8 cellular contexts compared by ENCODE assay signal in genomic region chr4:15882675-15883086, GRCh38. TPM values are rescaled to one million over a fixed set of nuclear protein-coding genes. Genes with fewer than 3 reads are reported as not detected.
DNase-seq lines count a peak whose midpoint lies in the region; ATAC-seq, FAIRE-seq and TF ChIP-seq lines count a peak whose summit lies in the region.

No MANE protein-coding gene starts in this region.

- peaks cover 6% of the 10 kb centered on the region for H3K9me3 Mint-ChIP-seq in activated T-helper 2 cell treated with anti-CD3 and anti-CD28 coated beads, Interferon-gamma antibody, Interleukin-2, Interleukin-4, amounts not matched to agents 10 μg/mL and 5 μg/mL and 100 μg/mL, durations not matched to agents 14 hours and 24 hours and 36 hours

- H3K9me3 ChIP-seq in pancreas = no peaks in the 10 kb centered on the region

- no peak overlapping the region for H3K27ac ChIP-seq in pancreas

- H3K36me3 Mint-ChIP-seq in activated T-helper 2 cell treated with anti-CD3 and anti-CD28 coated beads, Interferon-gamma antibody, Interleukin-2, Interleukin-4, amounts not matched to agents 10 μg/mL and 5 μg/mL and 100 μg/mL, durations not matched to agents 14 hours and 24 hours and 36 hours (ENCODE audit: low read depth) = no peaks in the 10 kb centered on the region

- DNase-seq in GF-D8 (lab: John Stamatoyannopoulos, UW) (peak; percentile 30), HuH-7 (ENCODE audit: low spot score) (peak; percentile 58), OCI-M1 (lab: John Stamatoyannopoulos, UW) (peak; percentile 71), glomerular visceral epithelial cell (ENCODE audit: extremely low spot score) (peak; percentile 76), pancreas (peak in 4 of 6 donors; percentile 21 to 59 (median 27)), 8988T (no peak)
- DNase-seq in activated T-helper 2 cell treated with anti-CD3 and anti-CD28 coated beads, Interferon-gamma antibody, Interleukin-2, Interleukin-4, amounts not matched to agents 10 μg/mL and 5 μg/mL and 100 μg/mL, durations not matched to agents 14 hours and 24 hours and 36 hours (ENCODE audit: low spot score) = peak; percentile 30

- H3K27ac Mint-ChIP-seq in activated T-helper 2 cell treated with anti-CD3 and anti-CD28 coated beads, Interferon-gamma antibody, Interleukin-2, Interleukin-4, amounts not matched to agents 10 μg/mL and 5 μg/mL and 100 μg/mL, durations not matched to agents 14 hours and 24 hours and 36 hours = no peak overlapping the region

- FAIRE-seq in pancreas (lab: Jason Lieb, UNC) = no peak

- no peak overlapping the region for H3K4me3 ChIP-seq in pancreas

- H3K4me3 Mint-ChIP-seq in activated T-helper 2 cell treated with anti-CD3 and anti-CD28 coated beads, Interferon-gamma antibody, Interleukin-2, Interleukin-4, amounts not matched to agents 10 μg/mL and 5 μg/mL and 100 μg/mL, durations not matched to agents 14 hours and 24 hours and 36 hours (ENCODE audit: low read depth) = no peak overlapping the region

- WGBS in pancreas, 2 donors = 88 to 100% methylated on average over 1 of the region's 1 CpG

- intact Hi-C loops in activated T-helper 2 cell treated with anti-CD3 and anti-CD28 coated beads, Interferon-gamma antibody, Interleukin-2, Interleukin-4, amounts not matched to agents 10 μg/mL and 5 μg/mL and 100 μg/mL, durations not matched to agents 14 hours and 24 hours and 36 hours (cut with micrococcal nuclease) = loop anchor here (1.0 to 10.0 kb wide), 5 partner anchors 74 to 382 kb away; no protein-coding TSS in a partner anchor
- intact Hi-C loops in pancreas (cut with DNase I) = loop anchor here in 2 of 3 donors (5.0 to 10.0 kb wide), 2 partner anchors 72 to 75 kb away; no protein-coding TSS in a partner anchor

- peaks cover 1% of the 10 kb centered on the region for H3K4me1 Mint-ChIP-seq in activated T-helper 2 cell treated with anti-CD3 and anti-CD28 coated beads, Interferon-gamma antibody, Interleukin-2, Interleukin-4, amounts not matched to agents 10 μg/mL and 5 μg/mL and 100 μg/mL, durations not matched to agents 14 hours and 24 hours and 36 hours (ENCODE audit: low read depth)

- peak; percentile 73 to 91 (median 86) for TF ChIP-seq CTCF in pancreas (IDR thresholded peaks at IDR 0.05)

- H3K36me3 ChIP-seq in pancreas = no peaks in the 10 kb centered on the region

- H3K27me3 ChIP-seq in pancreas = no peaks in the 10 kb centered on the region

- ATAC-seq in GM21576 (IDR thresholded peaks at IDR 0.05; ENCODE audit: unreplicated experiment) = peak; percentile 97
- ATAC-seq in pancreas = peak; percentile 60 to 91 (median 89)

- peaks cover 26% of the 10 kb centered on the region for H3K27me3 Mint-ChIP-seq in activated T-helper 2 cell treated with anti-CD3 and anti-CD28 coated beads, Interferon-gamma antibody, Interleukin-2, Interleukin-4, amounts not matched to agents 10 μg/mL and 5 μg/mL and 100 μg/mL, durations not matched to agents 14 hours and 24 hours and 36 hours (ENCODE audit: low read depth)

- H3K4me1 ChIP-seq in pancreas = no peaks in the 10 kb centered on the region

RNA-seq across cellular contexts. Expression of gene FGFBP1, which starts 55.9 kb away (rescaled TPM):
- total RNA-seq in activated T-helper 2 cell treated with anti-CD3 and anti-CD28 coated beads, Interferon-gamma antibody, Interleukin-2, Interleukin-4, amounts not matched to agents 10 μg/mL and 5 μg/mL and 100 μg/mL, durations not matched to agents 14 hours and 24 hours and 36 hours = not detected in 2 replicates
- total RNA-seq in pancreas = under 1 TPM in 3 of 6 donors, not detected in 3; 0.09 to 0.24 (median 0.12) TPM
- under 1 TPM; 0.11 to 0.26 TPM for polyA plus RNA-seq in pancreas
